Comparison of ENCODE assay signal across 6 cellular contexts in the genomic region with DNA sequence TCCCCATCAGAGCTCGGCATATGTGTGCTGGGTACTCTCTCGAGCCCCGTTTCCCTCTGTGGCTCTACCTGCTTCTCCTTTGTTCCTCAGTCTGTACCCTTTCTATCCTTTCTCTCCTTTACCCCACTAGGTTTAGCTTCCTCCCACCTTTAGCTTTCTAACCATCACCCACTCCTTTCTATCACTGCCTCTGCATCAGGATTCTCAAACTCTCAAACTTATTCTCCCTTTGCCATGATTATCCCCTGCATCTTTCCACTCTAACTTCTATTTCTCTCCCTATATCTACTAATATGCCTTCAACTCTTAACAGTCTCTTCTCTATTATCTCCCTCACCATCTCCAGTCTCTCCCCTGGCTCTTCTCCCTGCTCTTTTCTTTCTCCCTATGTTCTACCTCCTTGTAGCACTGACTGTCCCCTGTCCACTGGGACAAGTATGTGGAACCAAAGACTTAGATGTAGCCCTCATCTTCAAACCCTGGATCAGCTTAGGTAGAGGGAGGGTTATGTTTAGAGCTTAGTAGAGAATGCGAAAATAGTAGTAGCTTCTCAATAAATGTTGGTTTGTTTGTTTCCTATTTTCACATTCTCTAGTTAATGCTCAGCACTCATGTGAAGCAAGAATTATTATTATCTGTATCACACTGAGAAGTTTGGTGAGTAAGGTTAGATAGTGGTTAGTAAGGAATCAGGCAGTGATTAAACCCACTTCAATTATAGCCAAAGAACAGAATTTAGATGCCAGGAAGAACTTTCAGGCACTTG. TPM values are rescaled to one million over a fixed set of nuclear protein-coding genes. Genes with fewer than 3 reads are reported as not detected.
DNase-seq lines count a peak whose midpoint lies in the region; ATAC-seq lines count a peak whose summit lies in the region.

No MANE protein-coding gene starts in this region.

- peak overlapping the region; percentile 1 to 76 (median 54) for H3K4me3 Mint-ChIP-seq in CD4-positive, alpha-beta memory T cell
- peak overlapping the region; percentile 12 to 32 (median 29) for H3K4me3 Mint-ChIP-seq in T-cell

- H3K9ac ChIP-seq in mesendoderm (ENCODE audit: low read length) = peak overlapping the region; percentile 57

- peaks cover 16% of the 10 kb centered on the region for H3K79me1 ChIP-seq in mesendoderm (ENCODE audit: low read length)

- CTCF ChIA-PET in CD4-positive, alpha-beta memory T cell (lab: Charles Lee; ENCODE audit: partially characterized antibody) = interaction anchor here (0.9 to 2.1 kb wide), 5 partner anchors 51 to 261 kb away, joined by 3 to 7 read pairs (median 4); no protein-coding TSS in a partner anchor
- CTCF ChIA-PET in T-cell (lab: Charles Lee) = interaction anchor here (0.7 to 2.4 kb wide), 6 partner anchors 8 to 283 kb away, joined by 3 to 10 read pairs (median 6); partner anchors contain the start of gene DNAJC14 (in 1 of the 2)

- no peak overlapping the region for H3K23ac ChIP-seq in mesendoderm (ENCODE audit: low read length)

- H3K4me3 ChIP-seq in CD4-positive, alpha-beta memory T cell (ENCODE audit: low read length in 2 of 2) = no peak overlapping the region
- H3K4me3 ChIP-seq in mesendoderm (ENCODE audit: low read length) = no peak overlapping the region

- H3K4me2 ChIP-seq in mesendoderm (ENCODE audit: low read length) = peak overlapping the region; percentile 33

- no peak overlapping the region for H4K8ac ChIP-seq in mesendoderm (ENCODE audit: low read depth, low read length)

- H3K56ac ChIP-seq in mesendoderm (ENCODE audit: low read length) = peak overlapping the region; percentile 72

- no peaks in the 10 kb centered on the region for H3K27me3 ChIP-seq in CD4-positive, alpha-beta memory T cell (ENCODE audit: insufficient read depth, low read length)
- no peaks in the 10 kb centered on the region for H3K27me3 ChIP-seq in mesendoderm (ENCODE audit: insufficient read depth, low read length, poor library complexity)

- no peak overlapping the region for H2BK120ac ChIP-seq in mesendoderm (ENCODE audit: low read depth, low read length)

- DNase-seq in CD4-positive, alpha-beta memory T cell = no peak
- no peak for DNase-seq in T-cell
- no peak for DNase-seq in mesendoderm
- DNase-seq in hepatic stellate cell (ENCODE audit: low spot score) = no peak
- no peak for DNase-seq in NCI-H526 treated with DMSO at 0.1 percent for 48 hours (lab: John Stamatoyannopoulos, UW)
- no peak for DNase-seq in epidermal melanocyte (ENCODE audit: insufficient read length, low spot score)

- H3K4me1 Mint-ChIP-seq in CD4-positive, alpha-beta memory T cell = peaks cover 24 to 56% (median 35%) of the 10 kb centered on the region in 4 donors
- peaks cover 26 to 48% (median 40%) of the 10 kb centered on the region in 3 donors for H3K4me1 Mint-ChIP-seq in T-cell

- no peak overlapping the region for H3K4ac ChIP-seq in mesendoderm (ENCODE audit: low read depth, low read length)

- H3K9me3 ChIP-seq in CD4-positive, alpha-beta memory T cell (ENCODE audit: control insufficient read depth in 1 of 2, low read length in 2 of 2) = no peaks in the 10 kb centered on the region

- POLR2A ChIA-PET in CD4-positive, alpha-beta memory T cell (lab: Charles Lee; ENCODE audit: partially characterized antibody) = interaction anchor here (0.8 to 13.3 kb wide), 6 partner anchors 8 to 227 kb away, joined by 3 to 201 read pairs (median 4); partner anchors contain the start of genes DGKA, ORMDL2, PYM1 and RAB5B
- POLR2A ChIA-PET in T-cell (lab: Charles Lee) = interaction anchor here (0.5 to 1.1 kb wide), 4 partner anchors 8 to 587 kb away, joined by 3 to 7 read pairs (median 4); partner anchors contain the start of gene PAN2 (in 1 of the 2)

- intact Hi-C loops in CD4-positive, alpha-beta memory T cell (cut with micrococcal nuclease) = no loop called here

- no peak overlapping the region for H4K5ac ChIP-seq in mesendoderm (ENCODE audit: low read length)

- peaks cover 20% of the 10 kb centered on the region for H3K79me2 ChIP-seq in mesendoderm (ENCODE audit: control insufficient read depth, insufficient read depth, low read length)

- no peak overlapping the region for H3K27ac ChIP-seq in CD4-positive, alpha-beta memory T cell (ENCODE audit: low read depth, low read length)
- H3K27ac ChIP-seq in mesendoderm (ENCODE audit: low read depth, low read length) = peak overlapping the region; percentile 58

- H3K4me1 ChIP-seq in CD4-positive, alpha-beta memory T cell (ENCODE audit: insufficient read depth, low read length) = peaks cover 20% of the 10 kb centered on the region
- H3K4me1 ChIP-seq in mesendoderm (ENCODE audit: control insufficient read depth, low read depth, low read length) = peaks cover 16% of the 10 kb centered on the region

- ATAC-seq in T-cell (replicated peaks in 1 of 4) = no peak

- no peak overlapping the region for H2BK15ac ChIP-seq in mesendoderm (replicated peaks; ENCODE audit: low read depth)

- no peaks in the 10 kb centered on the region for H3K9me3 Mint-ChIP-seq in CD4-positive, alpha-beta memory T cell
- no peaks in the 10 kb centered on the region for H3K9me3 Mint-ChIP-seq in T-cell

- peak overlapping the region; percentile 72 for H2BK5ac ChIP-seq in mesendoderm (ENCODE audit: low read length)

- H3K36me3 ChIP-seq in CD4-positive, alpha-beta memory T cell (ENCODE audit: insufficient read depth, low read length) = no peaks in the 10 kb centered on the region
- no peaks in the 10 kb centered on the region for H3K36me3 ChIP-seq in mesendoderm (ENCODE audit: control insufficient read depth, insufficient read depth, low read length)

- H3K36me3 Mint-ChIP-seq in CD4-positive, alpha-beta memory T cell = peaks cover 0 to 33% of the 10 kb centered on the region in 2 donors
- no peaks in the 10 kb centered on the region for H3K36me3 Mint-ChIP-seq in T-cell

- H3K27me3 Mint-ChIP-seq in CD4-positive, alpha-beta memory T cell = no peaks in the 10 kb centered on the region
- no peaks in the 10 kb centered on the region for H3K27me3 Mint-ChIP-seq in T-cell

- WGBS in mesendoderm (ENCODE audit: extremely low coverage, insufficient coverage, low lambda C conversion rate) = no CpG with 5 or more reads among the region's 4 CpGs

- peak overlapping the region; percentile 56 to 92 (median 86) for H3K27ac Mint-ChIP-seq in CD4-positive, alpha-beta memory T cell
- H3K27ac Mint-ChIP-seq in T-cell = peak overlapping the region; percentile 67 to 85

- peak overlapping the region; percentile 25 for H3K18ac ChIP-seq in mesendoderm (ENCODE audit: low read length)

- no peak overlapping the region for H2AK5ac ChIP-seq in mesendoderm (ENCODE audit: low read length)

RNA-seq across cellular contexts. Expression of gene GDF11, which starts 3.4 kb away (rescaled TPM):
- total RNA-seq in CD4-positive, alpha-beta memory T cell = 10 to 100 TPM; 15.1 to 15.8 TPM
- 1 to 10 TPM in 1 of 2 donors, under 1 TPM in 1; 0.25 to 1.6 TPM for polyA plus RNA-seq in CD4-positive, alpha-beta memory T cell
- total RNA-seq in T-cell = 10 to 100 TPM in 4 of 5 donors, 1 to 10 TPM in 1; 7.5 to 12.9 (median 11.5) TPM
- 6.5 TPM for polyA plus RNA-seq in mesendoderm (2013, experiment 1 of 2)
- polyA plus RNA-seq in mesendoderm (2013, experiment 2 of 2) = 7.0 TPM

RNA-seq across cellular contexts. Expression of gene CD63, which starts 17.5 kb away (rescaled TPM):
- 10 to 100 TPM; 76.4 to 79.7 TPM for total RNA-seq in CD4-positive, alpha-beta memory T cell
- 100 to 1,000 TPM; 191 to 349 TPM for polyA plus RNA-seq in CD4-positive, alpha-beta memory T cell
- 10 to 100 TPM; 41.3 to 88.2 (median 73.5) TPM for total RNA-seq in T-cell
- 760 TPM for polyA plus RNA-seq in mesendoderm (2013, experiment 1 of 2)
- polyA plus RNA-seq in mesendoderm (2013, experiment 2 of 2) = 752 TPM

RNA-seq across cellular contexts. Expression of gene RDH5, which starts 26.1 kb away (rescaled TPM):
- total RNA-seq in CD4-positive, alpha-beta memory T cell = 10 to 100 TPM; 29.9 to 32.5 TPM
- polyA plus RNA-seq in CD4-positive, alpha-beta memory T cell = 1 to 10 TPM; 1.4 to 1.8 TPM
- 10 to 100 TPM; 13.0 to 29.1 (median 22.4) TPM for total RNA-seq in T-cell
- 2.5 TPM for polyA plus RNA-seq in mesendoderm (2013, experiment 1 of 2)
- polyA plus RNA-seq in mesendoderm (2013, experiment 2 of 2) = 2.0 TPM

RNA-seq across cellular contexts. Expression of gene BLOC1S1, which starts 30.5 kb away (rescaled TPM):
- 10 to 100 TPM; 80.3 to 87.0 TPM for total RNA-seq in CD4-positive, alpha-beta memory T cell
- 10 to 100 TPM; 75.1 to 87.1 TPM for polyA plus RNA-seq in CD4-positive, alpha-beta memory T cell
- total RNA-seq in T-cell = 10 to 100 TPM; 49.4 to 76.6 (median 72.7) TPM
- polyA plus RNA-seq in mesendoderm (2013, experiment 1 of 2) = 63.3 TPM
- polyA plus RNA-seq in mesendoderm (2013, experiment 2 of 2) = 65.5 TPM

RNA-seq across cellular contexts. Expression of gene ITGA7, which starts 38.6 kb away (rescaled TPM):
- total RNA-seq in CD4-positive, alpha-beta memory T cell = 1 to 10 TPM; 2.5 to 2.9 TPM
- not detected for polyA plus RNA-seq in CD4-positive, alpha-beta memory T cell
- total RNA-seq in T-cell = 1 to 10 TPM; 2.6 to 4.6 (median 3.1) TPM
- 20.8 TPM for polyA plus RNA-seq in mesendoderm (2013, experiment 1 of 2)
- polyA plus RNA-seq in mesendoderm (2013, experiment 2 of 2) = 20.1 TPM
